Comparison of ENCODE assay signal across 16 cellular contexts in the genomic region with DNA sequence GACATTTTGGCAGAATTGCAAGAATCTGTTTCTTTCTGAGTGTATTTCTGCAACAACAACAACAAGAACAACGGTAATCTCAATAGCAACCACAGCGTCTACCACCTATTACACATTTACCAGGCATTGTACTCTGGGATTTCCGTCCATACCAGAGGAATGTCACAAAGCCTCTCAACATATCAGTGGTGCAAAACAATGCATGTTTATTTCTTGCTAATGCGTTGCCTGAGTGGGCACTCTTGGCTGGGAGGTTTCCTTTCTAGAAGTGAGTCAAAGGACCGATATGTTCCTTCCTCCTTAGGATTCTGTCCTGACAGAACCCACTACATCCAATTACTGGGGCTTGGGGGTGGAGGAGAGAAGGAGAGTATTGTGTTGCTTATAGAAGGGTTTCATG.
DNase-seq lines count a peak whose midpoint lies in the region; ATAC-seq, FAIRE-seq and TF ChIP-seq lines count a peak whose summit lies in the region.
"Had no signal": no experiment of that assay in that cellular context is flagged by ENCODE, and none has a peak within 500 bp of the region (broad histone marks: within the 10 kb centered on the region; RNA-seq: fewer than 3 reads in every experiment).

No MANE protein-coding gene starts in this region.

- H3K27me3 ChIP-seq in astrocyte (ENCODE audit: insufficient read depth, low read length) (no peaks in the 10 kb centered on the region), osteoblast (ENCODE audit: insufficient read depth, low read length) (no peaks in the 10 kb centered on the region)

- H3K36me3 ChIP-seq in astrocyte (ENCODE audit: insufficient read depth, low read length) (no peaks in the 10 kb centered on the region), osteoblast (ENCODE audit: insufficient read depth, low read length) (no peaks in the 10 kb centered on the region)

- H4K20me1 ChIP-seq in astrocyte (ENCODE audit: insufficient read depth, low read length): no peaks in the 10 kb centered on the region
- H4K20me1 ChIP-seq in osteoblast (ENCODE audit: insufficient read depth, low read length): no peaks in the 10 kb centered on the region

- H3K4me3 ChIP-seq in astrocyte (ENCODE audit: insufficient read depth, low read depth, low read length): no peak overlapping the region
- H3K4me3 ChIP-seq in osteoblast (ENCODE audit: insufficient read depth, low read length): no peak overlapping the region

- H3K79me2 ChIP-seq in astrocyte (ENCODE audit: insufficient read depth, low read length) (no peaks in the 10 kb centered on the region), osteoblast (ENCODE audit: insufficient read depth, low read length) (no peaks in the 10 kb centered on the region)

- TF ChIP-seq POLR2A in H54 (IDR thresholded peaks at IDR 0.05; ENCODE audit: low read depth, low read length): no peak

- no peaks in the 10 kb centered on the region for H3K36me3 Mint-ChIP-seq in astrocyte (ENCODE audit: low read depth, unreplicated experiment)

- ATAC-seq in GM19025 (IDR thresholded peaks at IDR 0.05; ENCODE audit: low read depth, unreplicated experiment) (peak; percentile 27), HG02763 (IDR thresholded peaks at IDR 0.05; ENCODE audit: unreplicated experiment) (peak; percentile 50), HG03442 (IDR thresholded peaks at IDR 0.05; ENCODE audit: unreplicated experiment) (no peak)
- ATAC-seq: left lobe of liver had no signal

- H3K4me1 ChIP-seq in astrocyte (ENCODE audit: insufficient read depth, low read length) (no peaks in the 10 kb centered on the region), osteoblast (ENCODE audit: insufficient read depth, low read length) (no peaks in the 10 kb centered on the region)

- H3K4me2 ChIP-seq in astrocyte (ENCODE audit: low read length) (no peak overlapping the region), osteoblast (ENCODE audit: insufficient read depth, low read length) (no peak overlapping the region)

- no peaks in the 10 kb centered on the region for H3K27me3 Mint-ChIP-seq in astrocyte (ENCODE audit: low read depth, unreplicated experiment)

- H2AFZ ChIP-seq in astrocyte (ENCODE audit: low read depth, low read length) (no peak overlapping the region), osteoblast (ENCODE audit: low read length) (no peak overlapping the region)

- no peaks in the 10 kb centered on the region for H3K9me3 Mint-ChIP-seq in astrocyte (ENCODE audit: unreplicated experiment)

- TF ChIP-seq CTCF in astrocyte (IDR thresholded peaks at IDR 0.05; ENCODE audit: insufficient read depth, low read depth, low read length) (no peak), osteoblast (IDR thresholded peaks at IDR 0.05; ENCODE audit: extremely low read depth, low read depth, low read length) (no peak)

- H3K9ac ChIP-seq in astrocyte (ENCODE audit: low read length): no peak overlapping the region

- H3K4me1 Mint-ChIP-seq in astrocyte (ENCODE audit: low read depth, unreplicated experiment): peaks cover 8% of the 10 kb centered on the region

- DNase-seq in astrocyte (ENCODE audit: low read depth) (peak; percentile 3), osteoblast (ENCODE audit: insufficient read length, low spot score, missing footprints) (peak; percentile 31), H54 (ENCODE audit: insufficient read length, low spot score) (no peak), amniotic stem cell (lab: John Stamatoyannopoulos, UW) (no peak)
- no peak for DNase-seq in activated effector memory CD4-positive, alpha-beta T cell treated with Interleukin-2 at 50 U/mL for 16 hours
- DNase-seq: activated CD4-positive, alpha-beta T cell treated with anti-CD3 and anti-CD28 coated beads for 4 hours; activated naive CD4-positive, alpha-beta T cell treated with anti-CD3 and anti-CD28 coated beads, Interleukin-2, amount 50 U/mL, for 16 hours; DND-41; effector CD8-positive, alpha-beta T cell; NCI-H446; stimulated activated naive CD4-positive, alpha-beta T cell; trophoblast cell had no signal

- FAIRE-seq in astrocyte (lab: Jason Lieb, UNC): no peak
- FAIRE-seq in H54 (lab: Jason Lieb, UNC): no peak

- H3K9me3 ChIP-seq in astrocyte (ENCODE audit: insufficient read depth, low read depth, low read length): no peaks in the 10 kb centered on the region
- no peaks in the 10 kb centered on the region for H3K9me3 ChIP-seq in osteoblast (ENCODE audit: low read depth, low read length)

- peak overlapping the region; percentile 50 for H3K27ac Mint-ChIP-seq in astrocyte (ENCODE audit: unreplicated experiment)

- H3K27ac ChIP-seq in astrocyte (ENCODE audit: low read depth, low read length): no peak overlapping the region
- H3K27ac ChIP-seq in osteoblast (ENCODE audit: low read depth, low read length): no peak overlapping the region

- no peak overlapping the region for H3K4me3 Mint-ChIP-seq in astrocyte (ENCODE audit: unreplicated experiment)

Comparison
In these comparisons a context has a peak if more than half of its experiments do, and no peak if none do; other contexts are left out.
1. DNase-seq: peak in astrocyte (single experiment) and osteoblast (single experiment); none in activated effector memory CD4-positive, alpha-beta T cell treated with Interleukin-2 at 50 U/mL for 16 hours (single experiment), H54 (single experiment) and amniotic stem cell (single experiment).